ENCODE assay signal across 9 cellular contexts in genomic region chr10:125611216-125611615, GRCh38.
"Had no signal": no experiment of that assay in that cellular context is flagged by ENCODE, and none has a peak within 500 bp of the region (broad histone marks: within the 10 kb centered on the region; RNA-seq: fewer than 3 reads in every experiment).

No MANE protein-coding gene starts in this region.

- H3K27ac ChIP-seq: GM23248 had no signal

- DNase-seq: GM23248, GOT3, H7, H9, HCEC 1CT, HFFc6 had no signal

- H3K4me3 ChIP-seq: GM23248, GM23338, HAP-1 had no signal

- H3K4me2 ChIP-seq: GM23338 had no signal

- H3K9me3 ChIP-seq: HAP-1 had no signal

- H2AFZ ChIP-seq: GM23248, GM23338 had no signal

- H3K36me3 ChIP-seq: HAP-1 had no signal

- H3K4me1 ChIP-seq: HAP-1 had no signal

- ATAC-seq: GM23338, HCT116 had no signal
